1 cellular context compared by ENCODE assay signal in the genomic region with DNA sequence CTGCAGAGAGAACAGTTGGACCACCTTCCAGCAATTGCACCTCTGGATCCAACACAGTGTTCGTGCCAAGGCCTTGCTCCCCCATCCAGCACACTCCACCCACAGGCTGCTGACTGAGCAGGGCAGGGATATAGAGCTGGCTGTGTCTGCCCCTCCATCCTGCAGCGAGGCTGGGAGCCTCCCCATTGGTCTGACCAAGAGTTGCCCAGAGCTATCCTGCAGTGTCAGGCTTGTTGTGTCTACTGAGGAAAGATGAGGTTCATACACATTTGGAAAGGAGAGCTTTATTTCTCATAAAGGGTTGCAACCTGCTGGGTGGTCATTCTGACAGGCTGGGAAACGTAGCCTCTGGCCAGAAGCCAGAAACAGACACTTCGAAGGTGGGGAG.
TF ChIP-seq lines count a peak whose summit lies in the region.

No MANE protein-coding gene starts in this region.

TF ChIP-seq in HCT116, 20 proteins besides CTCF, POLR2A, EP300 and RAD21 (continued from another document):
- TF ChIP-seq, protein P1, sequence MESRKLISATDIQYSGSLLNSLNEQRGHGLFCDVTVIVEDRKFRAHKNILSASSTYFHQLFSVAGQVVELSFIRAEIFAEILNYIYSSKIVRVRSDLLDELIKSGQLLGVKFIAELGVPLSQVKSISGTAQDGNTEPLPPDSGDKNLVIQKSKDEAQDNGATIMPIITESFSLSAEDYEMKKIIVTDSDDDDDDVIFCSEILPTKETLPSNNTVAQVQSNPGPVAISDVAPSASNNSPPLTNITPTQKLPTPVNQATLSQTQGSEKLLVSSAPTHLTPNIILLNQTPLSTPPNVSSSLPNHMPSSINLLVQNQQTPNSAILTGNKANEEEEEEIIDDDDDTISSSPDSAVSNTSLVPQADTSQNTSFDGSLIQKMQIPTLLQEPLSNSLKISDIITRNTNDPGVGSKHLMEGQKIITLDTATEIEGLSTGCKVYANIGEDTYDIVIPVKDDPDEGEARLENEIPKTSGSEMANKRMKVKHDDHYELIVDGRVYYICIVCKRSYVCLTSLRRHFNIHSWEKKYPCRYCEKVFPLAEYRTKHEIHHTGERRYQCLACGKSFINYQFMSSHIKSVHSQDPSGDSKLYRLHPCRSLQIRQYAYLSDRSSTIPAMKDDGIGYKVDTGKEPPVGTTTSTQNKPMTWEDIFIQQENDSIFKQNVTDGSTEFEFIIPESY (IDR thresholded peaks at IDR 0.05; ENCODE audit: extremely low read depth, insufficient replicate concordance, low read length) = no peak
- TF ChIP-seq EGR1 (IDR thresholded peaks at IDR 0.05; ENCODE audit: low read depth) (no peak), TCF7L2 (IDR thresholded peaks at IDR 0.05; ENCODE audit: borderline replicate concordance, extremely low read depth, insufficient read depth, insufficient read length) (no peak)
- TF ChIP-seq, protein P2, sequence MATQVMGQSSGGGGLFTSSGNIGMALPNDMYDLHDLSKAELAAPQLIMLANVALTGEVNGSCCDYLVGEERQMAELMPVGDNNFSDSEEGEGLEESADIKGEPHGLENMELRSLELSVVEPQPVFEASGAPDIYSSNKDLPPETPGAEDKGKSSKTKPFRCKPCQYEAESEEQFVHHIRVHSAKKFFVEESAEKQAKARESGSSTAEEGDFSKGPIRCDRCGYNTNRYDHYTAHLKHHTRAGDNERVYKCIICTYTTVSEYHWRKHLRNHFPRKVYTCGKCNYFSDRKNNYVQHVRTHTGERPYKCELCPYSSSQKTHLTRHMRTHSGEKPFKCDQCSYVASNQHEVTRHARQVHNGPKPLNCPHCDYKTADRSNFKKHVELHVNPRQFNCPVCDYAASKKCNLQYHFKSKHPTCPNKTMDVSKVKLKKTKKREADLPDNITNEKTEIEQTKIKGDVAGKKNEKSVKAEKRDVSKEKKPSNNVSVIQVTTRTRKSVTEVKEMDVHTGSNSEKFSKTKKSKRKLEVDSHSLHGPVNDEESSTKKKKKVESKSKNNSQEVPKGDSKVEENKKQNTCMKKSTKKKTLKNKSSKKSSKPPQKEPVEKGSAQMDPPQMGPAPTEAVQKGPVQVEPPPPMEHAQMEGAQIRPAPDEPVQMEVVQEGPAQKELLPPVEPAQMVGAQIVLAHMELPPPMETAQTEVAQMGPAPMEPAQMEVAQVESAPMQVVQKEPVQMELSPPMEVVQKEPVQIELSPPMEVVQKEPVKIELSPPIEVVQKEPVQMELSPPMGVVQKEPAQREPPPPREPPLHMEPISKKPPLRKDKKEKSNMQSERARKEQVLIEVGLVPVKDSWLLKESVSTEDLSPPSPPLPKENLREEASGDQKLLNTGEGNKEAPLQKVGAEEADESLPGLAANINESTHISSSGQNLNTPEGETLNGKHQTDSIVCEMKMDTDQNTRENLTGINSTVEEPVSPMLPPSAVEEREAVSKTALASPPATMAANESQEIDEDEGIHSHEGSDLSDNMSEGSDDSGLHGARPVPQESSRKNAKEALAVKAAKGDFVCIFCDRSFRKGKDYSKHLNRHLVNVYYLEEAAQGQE (IDR thresholded peaks at IDR 0.05; ENCODE audit: low read depth) = no peak
TF ChIP-seq in HCT116: peak in this region for 0.
